ENCODE assay signal across 10 cellular contexts in the genomic region with DNA sequence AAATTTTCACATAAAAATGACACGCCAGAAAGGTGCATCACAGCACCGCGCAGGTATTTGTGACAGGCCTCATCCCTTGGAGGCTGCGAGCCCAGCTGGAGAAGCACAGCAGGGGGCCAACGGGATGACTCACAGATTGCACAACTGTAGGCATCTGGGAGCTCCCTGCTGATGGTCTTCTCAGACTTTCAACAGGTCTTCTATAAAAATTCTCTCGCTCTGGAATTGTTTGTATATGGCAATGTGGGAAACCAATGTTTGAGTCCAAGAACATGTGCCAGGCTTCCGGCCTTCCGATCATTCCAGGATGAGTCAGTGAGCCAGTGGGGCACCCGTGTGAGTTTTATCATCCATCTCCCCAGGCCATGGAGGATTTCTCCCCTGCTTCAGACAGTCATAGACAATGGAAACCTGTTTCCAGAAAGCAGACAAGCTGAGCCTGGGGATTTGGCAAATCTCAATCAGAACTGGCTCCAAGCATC. TPM values are rescaled to one million over a fixed set of nuclear protein-coding genes. Genes with fewer than 3 reads are reported as not detected.
DNase-seq lines count a peak whose midpoint lies in the region; ATAC-seq and TF ChIP-seq lines count a peak whose summit lies in the region.
"Had no signal": no experiment of that assay in that cellular context is flagged by ENCODE, and none has a peak within 500 bp of the region (broad histone marks: within the 10 kb centered on the region; RNA-seq: fewer than 3 reads in every experiment).

No MANE protein-coding gene starts in this region.

- H3K4me2 ChIP-seq in PC-3 (ENCODE audit: low read length), result peak overlapping the region; percentile 49
- H3K4me2 ChIP-seq in smooth muscle cell, result no peak overlapping the region

- WGBS in smooth muscle cell (ENCODE audit: low lambda C conversion rate), result 23% methylated on average over 9 of the region's 9 CpGs

- no peaks in the 10 kb centered on the region for H3K9me3 ChIP-seq in PC-3 (ENCODE audit: low read length)
- H3K9me3 ChIP-seq in smooth muscle cell (replicated peaks; ENCODE audit: low read depth), result peaks cover 3% of the 10 kb centered on the region
- H3K9me3 ChIP-seq: right lobe of liver had no signal

- no TSS peak for BruUV-seq in PC-3 (replicated peaks; lab: Mats Ljungman, UMichigan)

- H3K79me2 ChIP-seq in PC-3 (ENCODE audit: low read length) (no peaks in the 10 kb centered on the region), smooth muscle cell (ENCODE audit: low read depth) (no peaks in the 10 kb centered on the region)

- H3K36me3 ChIP-seq in PC-3 (ENCODE audit: low read depth, low read length) (no peaks in the 10 kb centered on the region), smooth muscle cell (ENCODE audit: low read depth) (no peaks in the 10 kb centered on the region)
- H3K36me3 ChIP-seq: BLaER1 treated with 17β-estradiol and CSF1 and Interleukin-3, amounts not matched to agents 10 nM and 100 nM; right lobe of liver had no signal

- intact Hi-C loops in PC-3 (cut with micrococcal nuclease), result loop anchor here (2.0 kb wide), 2 partner anchors 70 to 92 kb away; no protein-coding TSS in a partner anchor

- H3K27ac ChIP-seq in PC-3 (ENCODE audit: low read length), result peak overlapping the region; percentile 93
- peak overlapping the region; percentile 46 for H3K27ac ChIP-seq in smooth muscle cell (ENCODE audit: low read depth)
- H3K27ac ChIP-seq: BLaER1 treated with 17β-estradiol and CSF1 and Interleukin-3, amounts not matched to agents 10 nM and 100 nM; right lobe of liver had no signal

- H3K9ac ChIP-seq in PC-3 (ENCODE audit: low read length) (peak overlapping the region; percentile 72), smooth muscle cell (ENCODE audit: low read depth) (no peak overlapping the region)
- H3K9ac ChIP-seq: BLaER1 treated with 17β-estradiol and CSF1 and Interleukin-3, amounts not matched to agents 10 nM and 100 nM had no signal

- ATAC-seq in PC-3 (peak; percentile 87), esophagus mucosa (peak; percentile 89)

- H4K20me1 ChIP-seq in PC-3 (ENCODE audit: low read length) (no peaks in the 10 kb centered on the region), smooth muscle cell (ENCODE audit: low read depth) (no peaks in the 10 kb centered on the region)
- H4K20me1 ChIP-seq: BLaER1 treated with 17β-estradiol and CSF1 and Interleukin-3, amounts not matched to agents 10 nM and 100 nM had no signal

- no peak overlapping the region for H2AFZ ChIP-seq in PC-3 (ENCODE audit: low read length)
- no peak overlapping the region for H2AFZ ChIP-seq in smooth muscle cell (ENCODE audit: low read depth)

- DNase-seq in SIG-M5 treated with dmso at 0.1 percent for 504 hours (lab: John Stamatoyannopoulos, UW; ENCODE audit: unreplicated experiment) (peak; percentile 56), SIG-M5 (lab: John Stamatoyannopoulos, UW) (no peak), PC-3 (peak; percentile 100), smooth muscle cell (lab: John Stamatoyannopoulos, UW; ENCODE audit: unreplicated experiment) (peak; percentile 10), Ammon's horn (ENCODE audit: low spot score) (no peak), HUDEP-2 (lab: John Stamatoyannopoulos, UW; ENCODE audit: unreplicated experiment in 76 of 76) (no peak)
- DNase-seq in stimulated activated CD4-positive, alpha-beta T cell treated with anti-CD3 and anti-CD28 coated beads, Interleukin-15, amount 100 ng/mL, for 24 hours, result no peak

- no peaks in the 10 kb centered on the region for H3K27me3 ChIP-seq in PC-3 (ENCODE audit: low read length)
- H3K27me3 ChIP-seq in smooth muscle cell (ENCODE audit: low read depth), result no peaks in the 10 kb centered on the region
- H3K27me3 ChIP-seq: right lobe of liver had no signal

- POLR2A ChIA-PET in PC-3 (lab: Charles Lee; ENCODE audit: unreplicated experiment), result interaction anchor here (0.5 kb wide), 1 partner anchor 269 kb away, joined by 3 read pairs; no protein-coding TSS in a partner anchor

- H3K4me3 ChIP-seq in PC-3 (ENCODE audit: low read length) (no peak overlapping the region), smooth muscle cell (no peak overlapping the region)
- H3K4me3 ChIP-seq: BLaER1 treated with 17β-estradiol and CSF1 and Interleukin-3, amounts not matched to agents 10 nM and 100 nM; right lobe of liver had no signal

- no peak for TF ChIP-seq CTCF in PC-3 (conservative IDR thresholded peaks at IDR 0.05; ENCODE audit: low read depth, low read length)
- TF ChIP-seq CTCF in smooth muscle cell (IDR thresholded peaks at IDR 0.05; ENCODE audit: borderline replicate concordance, insufficient read depth, poor library complexity, severe bottlenecking), result no peak

- peaks cover 12% of the 10 kb centered on the region for H3F3A ChIP-seq in PC-3 (ENCODE audit: low read length, unreplicated experiment)
- H3F3A ChIP-seq in smooth muscle cell (ENCODE audit: low read depth), result peaks cover 10% of the 10 kb centered on the region

- H3K9me2 ChIP-seq in PC-3 (replicated peaks; ENCODE audit: low read length), result no peaks in the 10 kb centered on the region

- H3K4me1 ChIP-seq in PC-3 (ENCODE audit: insufficient read depth, low read length) (peaks cover 44% of the 10 kb centered on the region), smooth muscle cell (ENCODE audit: low read depth) (no peaks in the 10 kb centered on the region)
- H3K4me1 ChIP-seq: right lobe of liver had no signal

- CTCF ChIA-PET in PC-3 (lab: Charles Lee), result interaction anchor here (0.6 kb wide), 1 partner anchor 16 kb away, joined by 3 read pairs; no protein-coding TSS in a partner anchor

RNA-seq across cellular contexts. Expression of a gene that starts 24.1 kb away (rescaled TPM):
- total RNA-seq in PC-3 (2014; rRNA removed) (118 and 130 TPM in 2 replicates), esophagus mucosa (13.1 TPM), smooth muscle cell (14.2 and 24.7 TPM in 2 replicates)
- 17.0 and 18.8 TPM in 2 replicates for polyA plus RNA-seq in smooth muscle cell

Comparison
In these comparisons a context has a peak if more than half of its experiments do, and no peak if none do; other contexts are left out.
1. DNase-seq: peak in SIG-M5 treated with dmso at 0.1 percent for 504 hours (single experiment), PC-3 (single experiment) and smooth muscle cell (single experiment); none in SIG-M5 (single experiment), stimulated activated CD4-positive, alpha-beta T cell treated with anti-CD3 and anti-CD28 coated beads, Interleukin-15, amount 100 ng/mL, for 24 hours (single experiment), Ammon's horn (single experiment) and HUDEP-2 (0 of 76).